Comparison of ENCODE assay signal across 8 cellular contexts in genomic region chr6:136031982-136032381, GRCh38.
DNase-seq lines count a peak whose midpoint lies in the region; ATAC-seq and TF ChIP-seq lines count a peak whose summit lies in the region.

No MANE protein-coding gene starts in this region.

- CTCF ChIA-PET in HEK293T (lab: Yijun Ruan, JAX) = interaction anchor here (0.6 to 1.5 kb wide), 4 partner anchors 9 to 92 kb away, joined by 3 to 5 read pairs (median 4); no protein-coding TSS in a partner anchor

- no peak overlapping the region for H3K18ac ChIP-seq in neuronal stem cell (ENCODE audit: low read length)

- no peak overlapping the region for H2BK120ac ChIP-seq in neuronal stem cell (ENCODE audit: low read depth, low read length)

- POLR2A ChIA-PET in HEK293T (lab: Yijun Ruan, JAX) = no interaction called here

- H4K8ac ChIP-seq in neuronal stem cell (ENCODE audit: low read depth, low read length) = no peak overlapping the region

- peak; percentile 39 for DNase-seq in BE2C
- peak; percentile 46 for DNase-seq in HEK293T (ENCODE audit: extremely low spot score)
- DNase-seq in kidney tubule cell (ENCODE audit: low spot score) = peak; percentile 37
- no peak for DNase-seq in central memory CD4-positive, alpha-beta T cell
- DNase-seq in neuronal stem cell (ENCODE audit: low spot score) = no peak
- DNase-seq in NCI-H2081 treated with DMSO at 0.1 percent for 48 hours (lab: John Stamatoyannopoulos, UW) = no peak

- no peak overlapping the region for H3K9ac ChIP-seq in neuronal stem cell (ENCODE audit: low read depth, low read length, poor library complexity)

- H2BK12ac ChIP-seq in neuronal stem cell (ENCODE audit: low read length) = no peak overlapping the region

- H3K27ac ChIP-seq in neuronal stem cell (replicated peaks; ENCODE audit: low read length) = no peak overlapping the region

- no peak for ATAC-seq in GM18517 (IDR thresholded peaks at IDR 0.05; ENCODE audit: unreplicated experiment)

- H3K27me3 ChIP-seq in BE2C (no peaks in the 10 kb centered on the region), neuronal stem cell (ENCODE audit: control insufficient read depth in 3 of 3, insufficient read depth in 3 of 3, low read depth in 1 of 3, low read length in 3 of 3) (no peaks in the 10 kb centered on the region)

- no peak overlapping the region for H3K4ac ChIP-seq in neuronal stem cell (ENCODE audit: low read length)

- no peak overlapping the region for H2BK15ac ChIP-seq in neuronal stem cell (ENCODE audit: low read length)

- H3K36me3 ChIP-seq in BE2C (no peaks in the 10 kb centered on the region), neuronal stem cell (replicated peaks in 1 of 2; ENCODE audit: control insufficient read depth in 2 of 2, insufficient read depth in 2 of 2, low read length in 2 of 2) (no peaks in the 10 kb centered on the region)

- no peaks in the 10 kb centered on the region for H3K4me1 ChIP-seq in BE2C
- H3K4me1 ChIP-seq in neuronal stem cell (ENCODE audit: control insufficient read depth in 2 of 2, insufficient read depth in 1 of 2, low read depth in 1 of 2, low read length in 2 of 2) = peaks cover 4 to 6% of the 10 kb centered on the region in 2 donors

- H3K4me2 ChIP-seq in neuronal stem cell (ENCODE audit: insufficient read depth, low read length, poor library complexity, severe bottlenecking) = no peak overlapping the region

- H3K4me3 ChIP-seq in BE2C (ENCODE audit: low read depth, low read length) (no peak overlapping the region), WI38 (ENCODE audit: low read depth, low read length) (no peak overlapping the region), neuronal stem cell (ENCODE audit: low read length in 2 of 2) (no peak overlapping the region)

- no peak overlapping the region for H3K14ac ChIP-seq in neuronal stem cell (ENCODE audit: low read length)

- no peaks in the 10 kb centered on the region for H3K9me3 ChIP-seq in BE2C
- no peaks in the 10 kb centered on the region for H3K9me3 ChIP-seq in neuronal stem cell (replicated peaks in 1 of 2; ENCODE audit: control insufficient read depth in 2 of 2, insufficient read depth in 1 of 2, low read depth in 1 of 2, low read length in 2 of 2)

- no peak overlapping the region for H2BK5ac ChIP-seq in neuronal stem cell (ENCODE audit: low read length)

- no peaks in the 10 kb centered on the region for H3K79me1 ChIP-seq in neuronal stem cell (ENCODE audit: low read depth, low read length)

- H4K91ac ChIP-seq in neuronal stem cell (ENCODE audit: low read depth, low read length, poor library complexity) = no peak overlapping the region

- no peak overlapping the region for H2AFZ ChIP-seq in neuronal stem cell (ENCODE audit: low read length)

- no peak overlapping the region for H2AK5ac ChIP-seq in neuronal stem cell (ENCODE audit: low read depth, low read length)

- no peak overlapping the region for H3K23ac ChIP-seq in neuronal stem cell (ENCODE audit: low read depth, low read length, poor library complexity)

- peak; percentile 71 for TF ChIP-seq CTCF in BE2C (IDR thresholded peaks at IDR 0.05; ENCODE audit: low read depth, low read length)
- peak; percentile 53; the same call in 1 of the 2 replicates for TF ChIP-seq CTCF in WI38 (IDR thresholded peaks at IDR 0.05; ENCODE audit: low read depth, low read length)

TF ChIP-seq in HEK293T, 16 proteins besides CTCF, POLR2A, EP300 and RAD21:
- TF ChIP-seq FOXK2 (IDR thresholded peaks at IDR 0.05) (no peak), FOXM1 (IDR thresholded peaks at IDR 0.05; ENCODE audit: borderline replicate concordance) (no peak), SUZ12 (IDR thresholded peaks at IDR 0.05) (no peak), NFRKB (IDR thresholded peaks at IDR 0.05) (no peak), SP1 (IDR thresholded peaks at IDR 0.05) (no peak), PKNOX1 (IDR thresholded peaks at IDR 0.05) (no peak), BHLHE40 (IDR thresholded peaks at IDR 0.05; ENCODE audit: borderline replicate concordance) (no peak), HDGF (IDR thresholded peaks at IDR 0.05; ENCODE audit: borderline replicate concordance) (no peak), TARDBP (IDR thresholded peaks at IDR 0.05) (no peak), ZNF384 (IDR thresholded peaks at IDR 0.05) (no peak), FOXA1 (IDR thresholded peaks at IDR 0.05) (no peak), LEF1 (IDR thresholded peaks at IDR 0.05; ENCODE audit: borderline replicate concordance) (no peak), ELF4 (IDR thresholded peaks at IDR 0.05) (no peak)
TF ChIP-seq in HEK293T: peak in this region for 0.

Comparison
In these comparisons a context has a peak if more than half of its experiments do, and no peak if none do; other contexts are left out.
1. DNase-seq: peak in BE2C (single experiment), HEK293T (single experiment) and kidney tubule cell (single experiment); none in central memory CD4-positive, alpha-beta T cell (single experiment), neuronal stem cell (single experiment) and NCI-H2081 treated with DMSO at 0.1 percent for 48 hours (single experiment).